Comparison of ENCODE assay signal across 2 cellular contexts in genomic region chr14:30413184-30413583, GRCh38.
DNase-seq lines count a peak whose midpoint lies in the region; ATAC-seq, FAIRE-seq and TF ChIP-seq lines count a peak whose summit lies in the region.
"Not testable (repeated sequence)": the region's sequence is repeated elsewhere in the genome, so short reads cannot be mapped to it uniquely, and the experiment has no call there.

No MANE protein-coding gene starts in this region.

- H3K4me3 ChIP-seq in K562; HepG2 (replicated peaks in 1 of 3; ENCODE audit: insufficient read depth in 1 of 3, low read depth in 2 of 3, low read length in 3 of 3): not testable (repeated sequence)

- in situ Hi-C loops in K562 (cut with MboI); HepG2 (cut with HindIII; ENCODE audit: extremely low pct_ligation_motif_present, low pct_unique_long_range_greater_than_20kb): not testable (repeated sequence)

- TF ChIP-seq CTCF in K562 (IDR thresholded peaks at IDR 0.05 in 2 of 3, conservative IDR thresholded peaks at IDR 0.05 in 1 of 3; ENCODE audit: insufficient read depth in 2 of 3, low read depth in 1 of 3, low read length in 3 of 3); HepG2 (CRISPR knock-in tag; IDR thresholded peaks at IDR 0.05): not testable (repeated sequence)

- TF ChIP-seq EP300 in K562 (IDR thresholded peaks at IDR 0.05; ENCODE audit: low read length); HepG2 (IDR thresholded peaks at IDR 0.05; ENCODE audit: low read depth in 2 of 2, low read length in 2 of 2); HepG2 (CRISPR knock-in tag; IDR thresholded peaks at IDR 0.05; ENCODE audit: borderline replicate concordance): not testable (repeated sequence)

- POLR2A ChIA-PET in K562 (lab: Yijun Ruan, JAX); HepG2 (lab: Yijun Ruan, JAX): not testable (repeated sequence)

- intact Hi-C loops in K562 (cut with micrococcal nuclease); HepG2 (cut with micrococcal nuclease; ENCODE audit: unreplicated experiment): not testable (repeated sequence)

- H3K36me3 ChIP-seq in K562 (ENCODE audit: control insufficient read depth, insufficient read depth, low read length); HepG2 (replicated peaks in 1 of 2; ENCODE audit: control insufficient read depth in 1 of 2, insufficient read depth in 2 of 2, low read length in 2 of 2): not testable (repeated sequence)

- not testable (repeated sequence) for H2AFZ ChIP-seq in K562 (ENCODE audit: low read depth, low read length); HepG2 (ENCODE audit: low read length)

- not testable (repeated sequence) for H3K9me3 ChIP-seq in K562 (replicated peaks; ENCODE audit: control insufficient read depth, insufficient read depth, low read depth, low read length)
- H3K9me3 ChIP-seq in HepG2 (ENCODE audit: low read length): peaks cover 18% of the 10 kb centered on the region

- not testable (repeated sequence) for H3K27ac ChIP-seq in K562 (ENCODE audit: extremely low read depth, low read depth, low read length); HepG2 (ENCODE audit: extremely low read length, insufficient read depth, low read length)

- H3K9ac ChIP-seq in K562 (ENCODE audit: insufficient read depth in 1 of 2, low read depth in 2 of 2, low read length in 2 of 2); HepG2 (ENCODE audit: insufficient read depth, low read depth, low read length): not testable (repeated sequence)

- CTCF ChIA-PET in K562 (lab: Yijun Ruan, JAX; ENCODE audit: low intra/inter-chr PET ratio); HepG2 (lab: Yijun Ruan, JAX; ENCODE audit: low intra/inter-chr PET ratio, low total read pairs): not testable (repeated sequence)

- not testable (repeated sequence) for BruUV-seq in K562 (replicated peaks; lab: Mats Ljungman, UMichigan); HepG2 (replicated peaks; lab: Mats Ljungman, UMichigan)

- H3K9me1 ChIP-seq in K562 (ENCODE audit: control insufficient read depth, insufficient read depth, low read length): not testable (repeated sequence)

- WGBS in K562 (ENCODE audit: insufficient coverage, low coverage, missing lambda C conversion rate): 87% methylated on average over 8 of the region's 8 CpGs
- WGBS in HepG2 (ENCODE audit: low lambda C conversion rate): 36% methylated on average over 8 of the region's 8 CpGs

- not testable (repeated sequence) for FAIRE-seq in K562 (lab: Jason Lieb, UNC); HepG2 (lab: Jason Lieb, UNC)

- H3K27me3 ChIP-seq in K562 (ENCODE audit: control insufficient read depth in 2 of 2, insufficient read depth in 2 of 2, low read length in 2 of 2); HepG2 (ENCODE audit: control insufficient read depth in 1 of 2, insufficient read depth in 2 of 2, low read length in 2 of 2): not testable (repeated sequence)

- not testable (repeated sequence) for H3K79me2 ChIP-seq in K562 (ENCODE audit: control insufficient read depth, insufficient read depth, low read length); HepG2 (ENCODE audit: insufficient read depth, low read length)

- not testable (repeated sequence) for TF ChIP-seq RAD21 in K562 (CRISPR knock-in tag; conservative IDR thresholded peaks at IDR 0.05 in 1 of 2, IDR thresholded peaks at IDR 0.05 in 1 of 2); HepG2 (CRISPR knock-in tag; IDR thresholded peaks at IDR 0.05)

- ATAC-seq in K562, HepG2: not testable (repeated sequence)

- H4K20me1 ChIP-seq in K562 (replicated peaks; ENCODE audit: control insufficient read depth, insufficient read depth, low read length); HepG2 (ENCODE audit: insufficient read depth, low read length): not testable (repeated sequence)

- H3K4me1 ChIP-seq in K562 (replicated peaks in 1 of 2; ENCODE audit: control insufficient read depth in 2 of 2, insufficient read depth in 2 of 2, low read length in 2 of 2): not testable (repeated sequence)
- H3K4me1 ChIP-seq in HepG2 (ENCODE audit: insufficient read depth, low read length): peaks cover 20% of the 10 kb centered on the region

- DNase-seq in K562 (ENCODE audit: extremely low read depth in 1 of 4, low spot score in 3 of 4); HepG2 (ENCODE audit: low spot score): not testable (repeated sequence)

- TF ChIP-seq POLR2A in K562 (conservative IDR thresholded peaks at IDR 0.05); HepG2 (IDR thresholded peaks at IDR 0.05; ENCODE audit: insufficient read depth in 1 of 2, low read depth in 2 of 2, low read length in 2 of 2): not testable (repeated sequence)

- H3K4me2 ChIP-seq in K562 (ENCODE audit: insufficient read depth, low read length); HepG2 (ENCODE audit: low read depth, low read length): not testable (repeated sequence)

TF ChIP-seq in K562, 482 proteins besides CTCF, POLR2A, EP300 and RAD21:
- TF ChIP-seq ZNF431 (CRISPR knock-in tag; IDR thresholded peaks at IDR 0.05): peak; percentile 71; the same call in 1 of the 2 replicates

TF ChIP-seq in HepG2, 621 proteins besides CTCF, POLR2A, EP300 and RAD21:
- peak; percentile 99 for TF ChIP-seq ZNF431 (CRISPR knock-in tag; IDR thresholded peaks at IDR 0.05; ENCODE audit: borderline replicate concordance, low read depth)
